ENCODE assay signal across 8 cellular contexts in genomic region chrX:155070663-155070974, GRCh38. TPM values are rescaled to one million over a fixed set of nuclear protein-coding genes. Genes with fewer than 3 reads are reported as not detected.
A peak's percentile ranks its signal among the peaks of the same experiment; 100 is the strongest.
DNase-seq lines count a peak whose midpoint lies in the region; ATAC-seq, FAIRE-seq and TF ChIP-seq lines count a peak whose summit lies in the region.

No MANE protein-coding gene starts in this region.

- H3K36me3 ChIP-seq in HUES64 (ENCODE audit: insufficient read depth, low read length) (peaks cover 24% of the 10 kb centered on the region), bronchial epithelial cell (ENCODE audit: control insufficient read depth, insufficient read depth, low read length) (no peaks in the 10 kb centered on the region)

- no peaks in the 10 kb centered on the region for H3K9me3 ChIP-seq in HUES64 (ENCODE audit: insufficient read depth, low read depth, low read length)

- no peak for DNase-seq in CD14-positive monocyte (ENCODE audit: low spot score)
- no peak for DNase-seq in bronchial epithelial cell (ENCODE audit: low read depth)
- no peak for DNase-seq in mesothelial cell of epicardium (ENCODE audit: low spot score in 2 of 2, unreplicated experiment in 2 of 2)
- no peak for DNase-seq in NCI-H345 treated with DMSO at 0.1 percent for 48 hours (lab: John Stamatoyannopoulos, UW; ENCODE audit: unreplicated experiment)
- DNase-seq in GM20000 (ENCODE audit: low spot score): no peak
- DNase-seq in DMS 273 treated with DMSO at 0.1 percent for 48 hours (lab: John Stamatoyannopoulos, UW): no peak

- no peak for FAIRE-seq in bronchial epithelial cell (lab: Jason Lieb, UNC)

- H3K4me3 Mint-ChIP-seq in CD14-positive monocyte (peak overlapping the region; percentile 83 to 84), mesothelial cell of epicardium (peak overlapping the region; percentile 76)

- H3K4me3 ChIP-seq in HUES64 (ENCODE audit: low read length): peak overlapping the region; percentile 89
- peak overlapping the region; percentile 60 for H3K4me3 ChIP-seq in bronchial epithelial cell (ENCODE audit: low read depth, low read length)

- H3K27ac ChIP-seq in HUES64 (ENCODE audit: low read depth, low read length): peak overlapping the region; percentile 81

- TF ChIP-seq CTCF in CD14-positive monocyte (IDR thresholded peaks at IDR 0.05) (no peak), bronchial epithelial cell (IDR thresholded peaks at IDR 0.05; ENCODE audit: insufficient read depth, low read length, severe bottlenecking) (no peak), mesothelial cell of epicardium (IDR thresholded peaks at IDR 0.05; ENCODE audit: unreplicated experiment) (no peak), GM20000 (IDR thresholded peaks at IDR 0.05; ENCODE audit: extremely low read depth, missing control alignments) (no peak)

- peaks cover 0 to 8% (median 0%) of the 10 kb centered on the region in 7 donors for H3K9me3 Mint-ChIP-seq in CD14-positive monocyte
- peaks cover 22% of the 10 kb centered on the region for H3K9me3 Mint-ChIP-seq in mesothelial cell of epicardium

- H3K4me1 ChIP-seq in HUES64 (ENCODE audit: insufficient read depth, low read length): peaks cover 4% of the 10 kb centered on the region; the same call in 1 of the 2 replicates

- H3K27me3 ChIP-seq in HUES64 (ENCODE audit: insufficient read depth, low read length) (no peaks in the 10 kb centered on the region), bronchial epithelial cell (ENCODE audit: control insufficient read depth, insufficient read depth, low read length) (no peaks in the 10 kb centered on the region)

- intact Hi-C loops in CD14-positive monocyte (cut with micrococcal nuclease): loop anchor here (5.0 kb wide), 1 partner anchor 43 kb away; the partner anchor contains the start of gene FUNDC2 (in 2 of the 2)

- H3K9ac ChIP-seq in HUES64 (ENCODE audit: low read depth, low read length): peak overlapping the region; percentile 84

- H3K36me3 Mint-ChIP-seq in CD14-positive monocyte (peaks cover 13 to 24% of the 10 kb centered on the region in 2 donors), mesothelial cell of epicardium (peaks cover 11% of the 10 kb centered on the region)

- H3K27ac Mint-ChIP-seq in CD14-positive monocyte (peak overlapping the region; percentile 89 to 97 (median 95)), mesothelial cell of epicardium (peak overlapping the region; percentile 73)

- peak; percentile 25 for ATAC-seq in GM21515 (IDR thresholded peaks at IDR 0.05; ENCODE audit: unreplicated experiment)

- H3K4me1 Mint-ChIP-seq in CD14-positive monocyte: peaks cover 37% of the 10 kb centered on the region
- peaks cover 18% of the 10 kb centered on the region for H3K4me1 Mint-ChIP-seq in mesothelial cell of epicardium

- H3K27me3 Mint-ChIP-seq in CD14-positive monocyte (ENCODE audit: low read depth in 3 of 3) (peaks cover 0 to 2% (median 0%) of the 10 kb centered on the region in 3 donors), mesothelial cell of epicardium (ENCODE audit: low read depth) (no peaks in the 10 kb centered on the region)

- WGBS in HUES64: 1% methylated on average over 14 of the region's 16 CpGs

RNA-seq across cellular contexts. Expression of gene CMC4, which starts 0.3 kb away (rescaled TPM):
- 10 to 100 TPM; 10.1 to 11.1 TPM for polyA plus RNA-seq in CD14-positive monocyte
- polyA plus RNA-seq in HUES64 (2013, experiment 1 of 2): 4.3 TPM
- 7.0 TPM for polyA plus RNA-seq in HUES64 (2013, experiment 2 of 2)
- 6.8 and 16.1 TPM in 2 replicates for total RNA-seq in bronchial epithelial cell
- total RNA-seq in mesothelial cell of epicardium: 5.5 to 6.6 TPM (median 6.2 TPM) in 3 replicates

RNA-seq across cellular contexts. Expression of gene MTCP1, which starts 0.3 kb away (rescaled TPM):
- polyA plus RNA-seq in CD14-positive monocyte: 10 to 100 TPM; 14.8 to 23.3 TPM
- 12.5 TPM for polyA plus RNA-seq in HUES64 (2013, experiment 1 of 2)
- 11.8 TPM for polyA plus RNA-seq in HUES64 (2013, experiment 2 of 2)
- total RNA-seq in bronchial epithelial cell (1.8 and 29.3 TPM in 2 replicates), mesothelial cell of epicardium (10.4 to 13.0 TPM (median 13.0 TPM) in 3 replicates)

RNA-seq across cellular contexts. Expression of gene BRCC3, which starts 0.7 kb away (rescaled TPM):
- polyA plus RNA-seq in CD14-positive monocyte: 10 to 100 TPM in 1 of 2 donors, 1 to 10 TPM in 1; 10.0 to 21.7 TPM
- polyA plus RNA-seq in HUES64 (2013, experiment 1 of 2): 19.9 TPM
- 18.5 TPM for polyA plus RNA-seq in HUES64 (2013, experiment 2 of 2)
- total RNA-seq in bronchial epithelial cell (9.3 and 10.0 TPM in 2 replicates), mesothelial cell of epicardium (18.9 to 19.2 TPM (median 19.0 TPM) in 3 replicates)

RNA-seq across cellular contexts. Expression of gene FUNDC2, which starts 44.0 kb away (rescaled TPM):
- polyA plus RNA-seq in CD14-positive monocyte: 100 to 1,000 TPM; 148 to 166 TPM
- 58.2 TPM for polyA plus RNA-seq in HUES64 (2013, experiment 1 of 2)
- polyA plus RNA-seq in HUES64 (2013, experiment 2 of 2): 68.7 TPM
- 36.1 and 50.8 TPM in 2 replicates for total RNA-seq in bronchial epithelial cell
- total RNA-seq in mesothelial cell of epicardium: 57.9 to 64.1 TPM (median 61.2 TPM) in 3 replicates

RNA-seq across cellular contexts. Expression of gene F8, which starts 48.1 kb away (rescaled TPM):
- polyA plus RNA-seq in CD14-positive monocyte: 1 to 10 TPM; 4.3 to 4.5 TPM
- polyA plus RNA-seq in HUES64 (2013, experiment 1 of 2): 1.0 TPM
- 1.4 TPM for polyA plus RNA-seq in HUES64 (2013, experiment 2 of 2)
- 0.26 and 0.64 TPM in 2 replicates for total RNA-seq in bronchial epithelial cell
- total RNA-seq in mesothelial cell of epicardium: 2.2 to 3.9 TPM (median 2.8 TPM) in 3 replicates
